In genomic region chr17:37405955-37406634, GRCh38 we compare ENCODE assay signal across 1 cellular context.
TF ChIP-seq lines count a peak whose summit lies in the region.

No MANE protein-coding gene starts in this region.

TF ChIP-seq in K562, 482 proteins besides CTCF, POLR2A, EP300 and RAD21 (continued from another document and continues in another):
- TF ChIP-seq THAP7 (CRISPR knock-in tag; IDR thresholded peaks at IDR 0.05) (no peak), ZNF639 (CRISPR knock-in tag; conservative IDR thresholded peaks at IDR 0.05 in 1 of 2, IDR thresholded peaks at IDR 0.05 in 1 of 2) (no peak), RNF2 (IDR thresholded peaks at IDR 0.05) (no peak), ATF6 (CRISPR knock-in tag; IDR thresholded peaks at IDR 0.05) (no peak), YY1 (IDR thresholded peaks at IDR 0.05; ENCODE audit: borderline replicate concordance in 1 of 3, control insufficient read depth in 1 of 3, extremely low read depth in 1 of 3, insufficient read depth in 3 of 3, insufficient read length in 1 of 3, insufficient replicate concordance in 2 of 3, low read depth in 1 of 3, low read length in 2 of 3) (no peak), SNIP1 (IDR thresholded peaks at IDR 0.05; ENCODE audit: low read depth) (no peak), SMARCC2 (IDR thresholded peaks at IDR 0.05; ENCODE audit: low read depth) (0 out of 2 replicates have a peak, but pooled peaks have one; percentile 24), GTF2E2 (tag; IDR thresholded peaks at IDR 0.05) (no peak), GABPB1 (CRISPR knock-in tag; IDR thresholded peaks at IDR 0.05) (no peak), XRCC3 (IDR thresholded peaks at IDR 0.05) (no peak), SIN3B (IDR thresholded peaks at IDR 0.05; ENCODE audit: low read depth) (no peak), ZNF121 (CRISPR knock-in tag; conservative IDR thresholded peaks at IDR 0.05) (no peak), SLC30A9 (CRISPR knock-in tag; IDR thresholded peaks at IDR 0.05) (no peak), CBX3 (IDR thresholded peaks at IDR 0.05; ENCODE audit: borderline replicate concordance in 1 of 2, low read length in 2 of 2) (no peak), HMGXB4 (CRISPR knock-in tag; IDR thresholded peaks at IDR 0.05) (0 out of 2 replicates have a peak, but pooled peaks have one; percentile 70), SOX6 (IDR thresholded peaks at IDR 0.05) (no peak), FOXK1 (CRISPR knock-in tag; IDR thresholded peaks at IDR 0.05; ENCODE audit: borderline replicate concordance) (no peak), UBTF (IDR thresholded peaks at IDR 0.05; ENCODE audit: borderline replicate concordance in 1 of 2, low read depth in 2 of 2, low read length in 2 of 2) (peak in 1 of 2 experiments; percentile 75; a peak in 2 of 4 replicates), BRF1 (IDR thresholded peaks at IDR 0.05; ENCODE audit: borderline replicate concordance, extremely low read depth, insufficient read length) (no peak), E4F1 (CRISPR knock-in tag; IDR thresholded peaks at IDR 0.05; ENCODE audit: borderline replicate concordance) (no peak), ESRRA (IDR thresholded peaks at IDR 0.05; ENCODE audit: borderline replicate concordance, low read depth) (no peak), USF2 (CRISPR knock-in tag; IDR thresholded peaks at IDR 0.05) (no peak), NCOA1 (IDR thresholded peaks at IDR 0.05; ENCODE audit: low read depth) (no peak), CBX5 (IDR thresholded peaks at IDR 0.05; ENCODE audit: borderline replicate concordance, low read depth) (no peak), E2F1 (CRISPR knock-in tag; IDR thresholded peaks at IDR 0.05) (peak; percentile 56; the same call in 1 of the 2 replicates), CHD1 (IDR thresholded peaks at IDR 0.05; ENCODE audit: low read length) (no peak), ZNF263 (CRISPR knock-in tag; IDR thresholded peaks at IDR 0.05; ENCODE audit: borderline replicate concordance) (no peak), ELF1 (tag; IDR thresholded peaks at IDR 0.05) (no peak; the same call in 1 of the 2 replicates), NRF1 (conservative IDR thresholded peaks at IDR 0.05 in 1 of 2, IDR thresholded peaks at IDR 0.05 in 1 of 2) (peak in 1 of 2 experiments; percentile 27; a peak in 1 of 4 replicates), MLLT1 (IDR thresholded peaks at IDR 0.05) (no peak), ZNF224 (CRISPR knock-in tag; IDR thresholded peaks at IDR 0.05) (no peak), PKNOX1 (IDR thresholded peaks at IDR 0.05) (0 out of 2 replicates have a peak, but pooled peaks have one; percentile 4), ZBTB9 (CRISPR knock-in tag; IDR thresholded peaks at IDR 0.05) (no peak), CBFB (CRISPR knock-in tag; IDR thresholded peaks at IDR 0.05) (no peak), TEAD4 (IDR thresholded peaks at IDR 0.05; ENCODE audit: low read length) (no peak), TEAD4 (CRISPR knock-in tag; IDR thresholded peaks at IDR 0.05; ENCODE audit: borderline replicate concordance) (no peak)
